In genomic region chr19:50376166-50377050, GRCh38 we compare ENCODE assay signal across 1 cellular context.
TF ChIP-seq lines count a peak whose summit lies in the region.

NR1H2 (plus strand) TSS chr19:50376457; CDS start chr19:50377606, 1,149 bp downstream.

TF ChIP-seq in HepG2, 621 proteins besides CTCF, POLR2A, EP300 and RAD21 (continued from another document and continues in another):
- TF ChIP-seq ZBTB25 (CRISPR knock-in tag; IDR thresholded peaks at IDR 0.05) (peak; percentile 85; the same call in 1 of the 2 replicates), MAFK (conservative IDR thresholded peaks at IDR 0.05 in 1 of 2, IDR thresholded peaks at IDR 0.05 in 1 of 2; ENCODE audit: low read length in 2 of 2) (no peak), ZNF510 (CRISPR knock-in tag; IDR thresholded peaks at IDR 0.05; ENCODE audit: low read depth) (0 out of 2 replicates have a peak, but pooled peaks have one; percentile 38), NFAT5 (CRISPR knock-in tag; IDR thresholded peaks at IDR 0.05) (no peak), ZNF382 (CRISPR knock-in tag; IDR thresholded peaks at IDR 0.05; ENCODE audit: borderline replicate concordance) (no peak), ZNF615 (CRISPR knock-in tag; IDR thresholded peaks at IDR 0.05; ENCODE audit: borderline replicate concordance) (peak; percentile 84; the same call in 1 of the 2 replicates), ZNF18 (CRISPR knock-in tag; IDR thresholded peaks at IDR 0.05; ENCODE audit: insufficient replicate concordance) (no peak), SIN3B (IDR thresholded peaks at IDR 0.05; ENCODE audit: low read length) (peak; percentile 74; the same call in 1 of the 2 replicates), SIX4 (CRISPR knock-in tag; IDR thresholded peaks at IDR 0.05) (peak; percentile 71; the same call in 1 of the 2 replicates), CREBL2 (CRISPR knock-in tag; IDR thresholded peaks at IDR 0.05; ENCODE audit: borderline replicate concordance) (0 out of 2 replicates have a peak, but pooled peaks have one; percentile 24), HNF1A (IDR thresholded peaks at IDR 0.05; ENCODE audit: low read depth) (no peak; the same call in 1 of the 2 replicates), HNF1A (CRISPR knock-in tag; IDR thresholded peaks at IDR 0.05; ENCODE audit: borderline replicate concordance) (no peak; the same call in 1 of the 2 replicates), ZFY (CRISPR knock-in tag; IDR thresholded peaks at IDR 0.05) (peak; percentile 47; the same call in 1 of the 2 replicates), RARG (CRISPR knock-in tag; IDR thresholded peaks at IDR 0.05; ENCODE audit: low read depth) (0 out of 2 replicates have a peak, but pooled peaks have one; percentile 31), ZHX1 (CRISPR knock-in tag; IDR thresholded peaks at IDR 0.05; ENCODE audit: low read depth) (peak; percentile 68; the same call in 1 of the 2 replicates), ZNF792 (CRISPR knock-in tag; IDR thresholded peaks at IDR 0.05) (peak; percentile 61), ELF1 (CRISPR knock-in tag; IDR thresholded peaks at IDR 0.05) (peak; percentile 98), ZNF546 (CRISPR knock-in tag; conservative IDR thresholded peaks at IDR 0.05) (no peak), SMC3 (IDR thresholded peaks at IDR 0.05; ENCODE audit: low read length) (no peak), IRF9 (CRISPR knock-in tag; IDR thresholded peaks at IDR 0.05; ENCODE audit: borderline replicate concordance) (peak; percentile 92; the same call in 1 of the 2 replicates), KLF12 (CRISPR knock-in tag; IDR thresholded peaks at IDR 0.05; ENCODE audit: borderline replicate concordance) (peak; percentile 73; the same call in 1 of the 2 replicates), MTF1 (CRISPR knock-in tag; IDR thresholded peaks at IDR 0.05) (no peak), MEF2D (CRISPR knock-in tag; IDR thresholded peaks at IDR 0.05) (no peak), HNF1B (CRISPR knock-in tag; IDR thresholded peaks at IDR 0.05) (peak; percentile 72), SRY (CRISPR knock-in tag; IDR thresholded peaks at IDR 0.05) (peak; percentile 78; the same call in 1 of the 2 replicates), CSRNP1 (CRISPR knock-in tag; IDR thresholded peaks at IDR 0.05) (no peak), RARA (CRISPR knock-in tag; IDR thresholded peaks at IDR 0.05) (peak; percentile 14; the same call in 1 of the 2 replicates), ZNF549 (CRISPR knock-in tag; IDR thresholded peaks at IDR 0.05) (no peak), HDAC2 (CRISPR knock-in tag; IDR thresholded peaks at IDR 0.05) (peak; percentile 81), ZNF34 (CRISPR knock-in tag; IDR thresholded peaks at IDR 0.05; ENCODE audit: borderline replicate concordance) (no peak), ZBTB34 (CRISPR knock-in tag; IDR thresholded peaks at IDR 0.05) (no peak), ISX (CRISPR knock-in tag; conservative IDR thresholded peaks at IDR 0.05) (no peak), CBX1 (IDR thresholded peaks at IDR 0.05; ENCODE audit: low read depth) (peak; percentile 87), ZNF550 (CRISPR knock-in tag; IDR thresholded peaks at IDR 0.05; ENCODE audit: borderline replicate concordance) (no peak), ONECUT2 (CRISPR knock-in tag; IDR thresholded peaks at IDR 0.05) (no peak), NFYC (CRISPR knock-in tag; IDR thresholded peaks at IDR 0.05) (no peak), MYC (CRISPR knock-in tag; IDR thresholded peaks at IDR 0.05; ENCODE audit: borderline replicate concordance) (no peak; the same call in 1 of the 2 replicates), ZNF460 (CRISPR knock-in tag; IDR thresholded peaks at IDR 0.05; ENCODE audit: borderline replicate concordance) (no peak)
